1 cellular context compared by ENCODE assay signal in the genomic region with DNA sequence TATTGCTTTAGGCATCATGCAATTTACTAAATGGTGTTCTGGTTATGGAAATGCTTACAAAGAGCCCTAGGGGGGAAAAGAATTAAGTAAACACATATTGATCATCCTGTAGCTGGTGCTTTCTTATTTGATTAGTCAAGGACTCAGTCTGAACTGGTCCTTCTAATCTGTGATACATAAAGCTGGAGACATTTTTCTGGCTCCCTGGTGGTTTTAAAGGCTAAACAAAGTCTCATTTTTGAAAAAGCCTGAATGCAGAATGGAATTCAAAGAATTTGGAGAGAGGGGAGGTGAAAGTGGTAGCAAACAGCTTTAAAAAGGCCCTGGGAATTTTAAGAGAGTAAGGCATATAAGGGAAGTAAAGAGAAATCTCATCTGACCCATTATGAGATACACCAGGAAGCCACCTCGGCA.
TF ChIP-seq lines count a peak whose summit lies in the region.

No MANE protein-coding gene starts in this region.

TF ChIP-seq in WTC11, 78 proteins besides CTCF, POLR2A, EP300 and RAD21 (continued from another document):
- TF ChIP-seq, protein P1, sequence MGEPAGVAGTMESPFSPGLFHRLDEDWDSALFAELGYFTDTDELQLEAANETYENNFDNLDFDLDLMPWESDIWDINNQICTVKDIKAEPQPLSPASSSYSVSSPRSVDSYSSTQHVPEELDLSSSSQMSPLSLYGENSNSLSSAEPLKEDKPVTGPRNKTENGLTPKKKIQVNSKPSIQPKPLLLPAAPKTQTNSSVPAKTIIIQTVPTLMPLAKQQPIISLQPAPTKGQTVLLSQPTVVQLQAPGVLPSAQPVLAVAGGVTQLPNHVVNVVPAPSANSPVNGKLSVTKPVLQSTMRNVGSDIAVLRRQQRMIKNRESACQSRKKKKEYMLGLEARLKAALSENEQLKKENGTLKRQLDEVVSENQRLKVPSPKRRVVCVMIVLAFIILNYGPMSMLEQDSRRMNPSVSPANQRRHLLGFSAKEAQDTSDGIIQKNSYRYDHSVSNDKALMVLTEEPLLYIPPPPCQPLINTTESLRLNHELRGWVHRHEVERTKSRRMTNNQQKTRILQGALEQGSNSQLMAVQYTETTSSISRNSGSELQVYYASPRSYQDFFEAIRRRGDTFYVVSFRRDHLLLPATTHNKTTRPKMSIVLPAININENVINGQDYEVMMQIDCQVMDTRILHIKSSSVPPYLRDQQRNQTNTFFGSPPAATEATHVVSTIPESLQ (CRISPR knock-in tag; IDR thresholded peaks at IDR 0.05), result no peak
- no peak for TF ChIP-seq GTF2I (CRISPR knock-in tag; conservative IDR thresholded peaks at IDR 0.05)
- TF ChIP-seq FOXK1 (CRISPR knock-in tag; IDR thresholded peaks at IDR 0.05), result no peak
- TF ChIP-seq, protein P2, sequence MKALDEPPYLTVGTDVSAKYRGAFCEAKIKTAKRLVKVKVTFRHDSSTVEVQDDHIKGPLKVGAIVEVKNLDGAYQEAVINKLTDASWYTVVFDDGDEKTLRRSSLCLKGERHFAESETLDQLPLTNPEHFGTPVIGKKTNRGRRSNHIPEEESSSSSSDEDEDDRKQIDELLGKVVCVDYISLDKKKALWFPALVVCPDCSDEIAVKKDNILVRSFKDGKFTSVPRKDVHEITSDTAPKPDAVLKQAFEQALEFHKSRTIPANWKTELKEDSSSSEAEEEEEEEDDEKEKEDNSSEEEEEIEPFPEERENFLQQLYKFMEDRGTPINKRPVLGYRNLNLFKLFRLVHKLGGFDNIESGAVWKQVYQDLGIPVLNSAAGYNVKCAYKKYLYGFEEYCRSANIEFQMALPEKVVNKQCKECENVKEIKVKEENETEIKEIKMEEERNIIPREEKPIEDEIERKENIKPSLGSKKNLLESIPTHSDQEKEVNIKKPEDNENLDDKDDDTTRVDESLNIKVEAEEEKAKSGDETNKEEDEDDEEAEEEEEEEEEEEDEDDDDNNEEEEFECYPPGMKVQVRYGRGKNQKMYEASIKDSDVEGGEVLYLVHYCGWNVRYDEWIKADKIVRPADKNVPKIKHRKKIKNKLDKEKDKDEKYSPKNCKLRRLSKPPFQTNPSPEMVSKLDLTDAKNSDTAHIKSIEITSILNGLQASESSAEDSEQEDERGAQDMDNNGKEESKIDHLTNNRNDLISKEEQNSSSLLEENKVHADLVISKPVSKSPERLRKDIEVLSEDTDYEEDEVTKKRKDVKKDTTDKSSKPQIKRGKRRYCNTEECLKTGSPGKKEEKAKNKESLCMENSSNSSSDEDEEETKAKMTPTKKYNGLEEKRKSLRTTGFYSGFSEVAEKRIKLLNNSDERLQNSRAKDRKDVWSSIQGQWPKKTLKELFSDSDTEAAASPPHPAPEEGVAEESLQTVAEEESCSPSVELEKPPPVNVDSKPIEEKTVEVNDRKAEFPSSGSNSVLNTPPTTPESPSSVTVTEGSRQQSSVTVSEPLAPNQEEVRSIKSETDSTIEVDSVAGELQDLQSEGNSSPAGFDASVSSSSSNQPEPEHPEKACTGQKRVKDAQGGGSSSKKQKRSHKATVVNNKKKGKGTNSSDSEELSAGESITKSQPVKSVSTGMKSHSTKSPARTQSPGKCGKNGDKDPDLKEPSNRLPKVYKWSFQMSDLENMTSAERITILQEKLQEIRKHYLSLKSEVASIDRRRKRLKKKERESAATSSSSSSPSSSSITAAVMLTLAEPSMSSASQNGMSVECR (CRISPR knock-in tag; IDR thresholded peaks at IDR 0.05; ENCODE audit: borderline replicate concordance), result no peak
- no peak for TF ChIP-seq TEAD4 (CRISPR knock-in tag; IDR thresholded peaks at IDR 0.05)
